ENCODE assay signal across 1 cellular context in genomic region chr17:44361292-44362055, GRCh38.
TF ChIP-seq lines count a peak whose summit lies in the region.

No MANE protein-coding gene starts in this region.

TF ChIP-seq in HEK293, 187 proteins besides CTCF, POLR2A, EP300 and RAD21 (continued from another document and continues in another):
- TF ChIP-seq ZNF449 (tag by site-specific recombination; IDR thresholded peaks at IDR 0.05) (no peak; the same call in 1 of the 2 replicates), PRDM4 (tag by site-specific recombination; IDR thresholded peaks at IDR 0.05) (no peak), GLIS2 (tag by site-specific recombination; IDR thresholded peaks at IDR 0.05) (0 out of 2 replicates have a peak, but pooled peaks have one; percentile 10), ZFP3 (tag by site-specific recombination; IDR thresholded peaks at IDR 0.05; ENCODE audit: low read depth) (no peak), ZNF16 (tag by site-specific recombination; IDR thresholded peaks at IDR 0.05; ENCODE audit: low read depth) (no peak), ZNF266 (tag by site-specific recombination; IDR thresholded peaks at IDR 0.05; ENCODE audit: low read depth) (no peak), ZNF654 (tag by site-specific recombination; IDR thresholded peaks at IDR 0.05; ENCODE audit: low read depth) (no peak), ZNF175 (tag by site-specific recombination; IDR thresholded peaks at IDR 0.05) (no peak), AEBP2 (tag by site-specific recombination; IDR thresholded peaks at IDR 0.05; ENCODE audit: borderline replicate concordance) (no peak), ZBTB10 (tag by site-specific recombination; IDR thresholded peaks at IDR 0.05) (no peak; the same call in 1 of the 2 replicates), PATZ1 (tag by site-specific recombination; IDR thresholded peaks at IDR 0.05) (peak; percentile 45; the same call in 1 of the 2 replicates), OVOL3 (tag by site-specific recombination; IDR thresholded peaks at IDR 0.05) (no peak), ZNF274 (IDR thresholded peaks at IDR 0.05; ENCODE audit: low read length) (no peak), ZNF274 (tag by site-specific recombination; IDR thresholded peaks at IDR 0.05; ENCODE audit: borderline replicate concordance) (no peak), ZNF747 (tag by site-specific recombination; IDR thresholded peaks at IDR 0.05) (no peak), ZNF211 (tag by site-specific recombination; IDR thresholded peaks at IDR 0.05; ENCODE audit: low read depth) (no peak), ATF2 (tag by site-specific recombination; IDR thresholded peaks at IDR 0.05; ENCODE audit: low read depth) (no peak), ZSCAN5A (tag by site-specific recombination; IDR thresholded peaks at IDR 0.05) (no peak), ZNF302 (tag by site-specific recombination; IDR thresholded peaks at IDR 0.05; ENCODE audit: low read depth) (no peak), ZNF600 (tag by site-specific recombination; IDR thresholded peaks at IDR 0.05) (peak; percentile 73; the same call in 1 of the 2 replicates), SETDB1 (IDR thresholded peaks at IDR 0.05; ENCODE audit: insufficient read length, low read length) (no peak), HOXC10 (CRISPR knock-in tag; IDR thresholded peaks at IDR 0.05) (no peak), ZEB2 (tag by site-specific recombination; IDR thresholded peaks at IDR 0.05) (no peak), ZNF501 (tag by site-specific recombination; IDR thresholded peaks at IDR 0.05) (no peak), ZNF121 (tag by site-specific recombination; IDR thresholded peaks at IDR 0.05) (no peak), ZNF341 (tag by site-specific recombination; IDR thresholded peaks at IDR 0.05; ENCODE audit: low read depth) (peak; percentile 90), ZNF394 (tag by site-specific recombination; IDR thresholded peaks at IDR 0.05; ENCODE audit: borderline replicate concordance) (peak; percentile 77; the same call in 1 of the 2 replicates), ZFP69B (tag by site-specific recombination; IDR thresholded peaks at IDR 0.05) (no peak), ZBTB48 (tag by site-specific recombination; IDR thresholded peaks at IDR 0.05) (no peak), ZNF677 (tag by site-specific recombination; IDR thresholded peaks at IDR 0.05) (no peak), ZNF366 (tag by site-specific recombination; conservative IDR thresholded peaks at IDR 0.05) (no peak), GLIS1 (tag by site-specific recombination; IDR thresholded peaks at IDR 0.05) (peak; percentile 38), ZNF701 (tag by site-specific recombination; IDR thresholded peaks at IDR 0.05) (no peak), ZBTB26 (tag by site-specific recombination; optimal IDR thresholded peaks at IDR 0.05) (no peak), ZNF785 (tag by site-specific recombination; IDR thresholded peaks at IDR 0.05) (no peak), ZNF426 (tag by site-specific recombination; IDR thresholded peaks at IDR 0.05) (no peak), ZNF221 (tag by site-specific recombination; IDR thresholded peaks at IDR 0.05; ENCODE audit: borderline replicate concordance) (no peak), SP2 (tag by site-specific recombination; IDR thresholded peaks at IDR 0.05) (0 out of 2 replicates have a peak, but pooled peaks have one; percentile 20), SP7 (tag by site-specific recombination; IDR thresholded peaks at IDR 0.05) (no peak), RBAK (tag by site-specific recombination; IDR thresholded peaks at IDR 0.05) (no peak), KLF16 (tag by site-specific recombination; IDR thresholded peaks at IDR 0.05) (no peak), KLF10 (tag by site-specific recombination; IDR thresholded peaks at IDR 0.05) (no peak), ZNF354C (tag by site-specific recombination; IDR thresholded peaks at IDR 0.05; ENCODE audit: borderline replicate concordance, low read depth) (no peak), ZBTB11 (tag by site-specific recombination; conservative IDR thresholded peaks at IDR 0.05; ENCODE audit: low read depth) (0 out of 2 replicates have a peak, but pooled peaks have one; percentile 15), ZNF19 (tag by site-specific recombination; IDR thresholded peaks at IDR 0.05; ENCODE audit: low read depth) (no peak)
